23 cellular contexts compared by ENCODE assay signal in genomic region chr12:30820406-30820946, GRCh38.
"Had no signal": no experiment of that assay in that cellular context is flagged by ENCODE, and none has a peak within 500 bp of the region (broad histone marks: within the 10 kb centered on the region; RNA-seq: fewer than 3 reads in every experiment).

No MANE protein-coding gene starts in this region.

- H3K4me2 ChIP-seq: SK-N-SH had no signal

- H3K27ac ChIP-seq: dorsolateral prefrontal cortex, heart right ventricle, right lobe of liver, suprapubic skin had no signal

- H3K9ac ChIP-seq: SK-N-SH had no signal

- H3K36me3 Mint-ChIP-seq: activated naive CD4-positive, alpha-beta T cell treated with anti-CD3 and anti-CD28 coated beads, Interleukin-2, amount 10 ng/mL, durations not matched to agents 7 days and 5 days; brain; natural killer cell treated with Interleukin-12 subunit alpha and Interleukin-12 subunit beta and Interleukin-15 and Interleukin-18, amount 100 ng/mL, for 72 hours had no signal

- H3K4me3 ChIP-seq: dorsolateral prefrontal cortex, heart right ventricle, right lobe of liver, suprapubic skin had no signal

- H3K4me1 ChIP-seq: right lobe of liver had no signal

- H3K27ac Mint-ChIP-seq: activated CD4-positive, alpha-beta T cell treated with anti-CD3 and anti-CD28 coated beads, Interleukin-2, amount 10 ng/mL, durations not matched to agents 7 days and 5 days; activated CD8-positive, alpha-beta T cell treated with anti-CD3 and anti-CD28 coated beads, Interleukin-2, amount 10 ng/mL, durations not matched to agents 7 days and 5 days; activated naive CD4-positive, alpha-beta T cell treated with anti-CD3 and anti-CD28 coated beads, Interleukin-2, amount 10 ng/mL, durations not matched to agents 7 days and 5 days; activated naive CD8-positive, alpha-beta T cell treated with anti-CD3 and anti-CD28 coated beads, Interleukin-2, amount 50 U/mL, for 24 hours; brain; natural killer cell treated with Interleukin-12 subunit alpha and Interleukin-12 subunit beta and Interleukin-15 and Interleukin-18, amount 100 ng/mL, for 72 hours; stimulated activated naive CD8-positive, alpha-beta T cell treated with anti-CD3 and anti-CD28 coated beads, Interleukin-15, Interleukin-2, amounts not matched to agents 100 ng/mL and 50 ng/mL, for 24 hours had no signal

- H3K4me3 Mint-ChIP-seq: activated CD4-positive, alpha-beta T cell treated with anti-CD3 and anti-CD28 coated beads, Interleukin-2, amount 10 ng/mL, durations not matched to agents 7 days and 5 days; activated CD8-positive, alpha-beta T cell treated with anti-CD3 and anti-CD28 coated beads, Interleukin-2, amount 10 ng/mL, durations not matched to agents 7 days and 5 days; activated naive CD4-positive, alpha-beta T cell treated with anti-CD3 and anti-CD28 coated beads, Interleukin-2, amount 10 ng/mL, durations not matched to agents 7 days and 5 days; activated naive CD8-positive, alpha-beta T cell treated with anti-CD3 and anti-CD28 coated beads, Interleukin-2, amount 50 U/mL, for 24 hours; activated T-cell treated with anti-CD3 and anti-CD28 coated beads, Interleukin-2, amount 50 U/mL, for 4 hours; natural killer cell treated with Interleukin-12 subunit alpha and Interleukin-12 subunit beta and Interleukin-15 and Interleukin-18, amount 100 ng/mL, for 72 hours; stimulated activated naive CD8-positive, alpha-beta T cell treated with anti-CD3 and anti-CD28 coated beads, Interleukin-15, Interleukin-2, amounts not matched to agents 100 ng/mL and 50 ng/mL, for 24 hours had no signal

- H3K9me3 ChIP-seq: heart right ventricle, right lobe of liver, SK-N-SH, suprapubic skin had no signal

- H3K9me3 Mint-ChIP-seq: activated CD4-positive, alpha-beta T cell treated with anti-CD3 and anti-CD28 coated beads, Interleukin-2, amount 10 ng/mL, durations not matched to agents 7 days and 5 days; activated naive CD4-positive, alpha-beta T cell treated with anti-CD3 and anti-CD28 coated beads, Interleukin-2, amount 10 ng/mL, durations not matched to agents 7 days and 5 days; activated naive CD8-positive, alpha-beta T cell treated with anti-CD3 and anti-CD28 coated beads, Interleukin-2, amount 50 U/mL, for 24 hours; activated T-cell treated with anti-CD3 and anti-CD28 coated beads, Interleukin-2, amount 50 U/mL, for 4 hours; natural killer cell treated with Interleukin-12 subunit alpha and Interleukin-12 subunit beta and Interleukin-15 and Interleukin-18, amount 100 ng/mL, for 72 hours; stimulated activated naive CD8-positive, alpha-beta T cell treated with anti-CD3 and anti-CD28 coated beads, Interleukin-15, Interleukin-2, amounts not matched to agents 100 ng/mL and 50 ng/mL, for 24 hours had no signal

- H3K27me3 ChIP-seq: right lobe of liver, suprapubic skin had no signal

- DNase-seq: activated CD4-positive, alpha-beta T cell treated with anti-CD3 and anti-CD28 coated beads, Interleukin-2, amount 10 ng/mL, durations not matched to agents 7 days and 5 days; activated CD8-positive, alpha-beta memory T cell treated with anti-CD3 and anti-CD28 coated beads, Interleukin-2, amount 50 U/mL, for 4 hours; activated CD8-positive, alpha-beta T cell treated with anti-CD3 and anti-CD28 coated beads, Interleukin-2, amount 10 ng/mL, durations not matched to agents 7 days and 5 days; activated naive CD4-positive, alpha-beta T cell treated with anti-CD3 and anti-CD28 coated beads, Interleukin-2, amount 10 ng/mL, durations not matched to agents 7 days and 5 days; activated naive CD8-positive, alpha-beta T cell treated with anti-CD3 and anti-CD28 coated beads, Interleukin-2, amount 50 U/mL, for 24 hours; activated T-cell treated with anti-CD3 and anti-CD28 coated beads, Interleukin-2, amount 50 U/mL, for 4 hours; anterior cingulate cortex; central memory CD4-positive, alpha-beta T cell; dorsolateral prefrontal cortex; heart right ventricle; left cardiac atrium; right lobe of liver; SK-N-SH; small intestine; stimulated activated CD4-positive, alpha-beta T cell treated with anti-CD3 and anti-CD28 coated beads, Interleukin-15, amount 100 ng/mL, for 24 hours; stimulated activated CD4-positive, alpha-beta T cell treated with anti-CD3 and anti-CD28 coated beads, Interleukin-2, amount 100 ng/mL, for 48 hours; T-helper 9 cell; trophoblast cell had no signal

- FAIRE-seq: colon had no signal

- H3K36me3 ChIP-seq: heart right ventricle, right lobe of liver, suprapubic skin had no signal

- ATAC-seq: activated CD8-positive, alpha-beta T cell treated with anti-CD3 and anti-CD28 coated beads, Interleukin-2, amount 10 ng/mL, durations not matched to agents 7 days and 5 days; activated naive CD8-positive, alpha-beta T cell treated with anti-CD3 and anti-CD28 coated beads, Interleukin-2, amount 50 U/mL, for 24 hours; activated T-cell treated with anti-CD3 and anti-CD28 coated beads, Interleukin-2, amount 50 U/mL, for 4 hours; heart right ventricle; left cardiac atrium; natural killer cell treated with Interleukin-12 subunit alpha and Interleukin-12 subunit beta and Interleukin-15 and Interleukin-18, amount 100 ng/mL, for 72 hours; right lobe of liver had no signal
